23 cellular contexts compared by ENCODE assay signal in genomic region chr5:118882666-118883065, GRCh38.
"Had no signal": no experiment of that assay in that cellular context is flagged by ENCODE, and none has a peak within 500 bp of the region (broad histone marks: within the 10 kb centered on the region; RNA-seq: fewer than 3 reads in every experiment).

No MANE protein-coding gene starts in this region.

- ATAC-seq: activated CD8-positive, alpha-beta T cell treated with anti-CD3 and anti-CD28 coated beads for 36 hours; activated T-cell treated with anti-CD3 and anti-CD28 coated beads, Interleukin-2, amount 50 U/mL, for 4 hours; activated T-helper 17 cell treated with anti-CD3 and anti-CD28 coated beads, Interleukin-2, amount 50 U/mL, for 72 hours; body of pancreas; gastroesophageal sphincter; naive thymus-derived CD8-positive, alpha-beta T cell; right cardiac atrium; stimulated activated naive CD8-positive, alpha-beta T cell treated with anti-CD3 and anti-CD28 coated beads, Interleukin-15, Interleukin-2, amounts not matched to agents 100 U/mL and 50 U/mL, for 24 hours; T-helper 17 cell had no signal

- H3K27ac Mint-ChIP-seq: activated CD8-positive, alpha-beta T cell treated with anti-CD3 and anti-CD28 coated beads for 36 hours; activated naive CD4-positive, alpha-beta T cell treated with anti-CD3 and anti-CD28 coated beads, Interleukin-2, amount 50 U/mL, for 24 hours; activated T-helper 17 cell treated with anti-CD3 and anti-CD28 coated beads, Interleukin-2, amount 50 U/mL, for 72 hours; naive thymus-derived CD8-positive, alpha-beta T cell; T-helper 17 cell had no signal

- H3K27me3 Mint-ChIP-seq: activated CD8-positive, alpha-beta T cell treated with anti-CD3 and anti-CD28 coated beads for 36 hours; activated naive CD4-positive, alpha-beta T cell treated with anti-CD3 and anti-CD28 coated beads, Interleukin-2, amount 50 U/mL, for 24 hours; activated T-helper 17 cell treated with anti-CD3 and anti-CD28 coated beads, Interleukin-2, amount 50 U/mL, for 72 hours; naive thymus-derived CD8-positive, alpha-beta T cell; T-helper 17 cell had no signal

- H3K36me3 ChIP-seq: colonic mucosa, gastroesophageal sphincter, transverse colon had no signal

- H3K27ac ChIP-seq: body of pancreas, colonic mucosa, gastroesophageal sphincter, testis, transverse colon had no signal

- H3K4me1 Mint-ChIP-seq: activated naive CD4-positive, alpha-beta T cell treated with anti-CD3 and anti-CD28 coated beads, Interleukin-2, amount 50 U/mL, for 24 hours; activated T-helper 17 cell treated with anti-CD3 and anti-CD28 coated beads, Interleukin-2, amount 50 U/mL, for 72 hours; T-helper 17 cell had no signal

- H3K4me1 ChIP-seq: body of pancreas, colonic mucosa, gastroesophageal sphincter, testis, transverse colon had no signal

- DNase-seq: activated CD4-positive, alpha-beta T cell treated with anti-CD3 and anti-CD28 coated beads for 1 hour; activated CD4-positive, alpha-beta T cell treated with anti-CD3 and anti-CD28 coated beads, Interleukin-2, amount 50 U/mL, for 1 hour; activated CD8-positive, alpha-beta T cell treated with anti-CD3 and anti-CD28 coated beads for 36 hours; activated gamma-delta T cell treated with Interleukin-2 at 50 U/mL for 16 hours; activated T-cell treated with anti-CD3 and anti-CD28 coated beads, Interleukin-2, amount 50 U/mL, for 4 hours; body of pancreas; cerebellar nuclear complex; colonic mucosa; effector CD8-positive, alpha-beta T cell; hippocampal formation; midbrain; naive thymus-derived CD8-positive, alpha-beta T cell; right cardiac atrium; stimulated activated CD4-positive, alpha-beta T cell treated with anti-CD3 and anti-CD28 coated beads, Interleukin-2, amount 100 ng/mL, for 48 hours; stimulated activated naive CD8-positive, alpha-beta T cell treated with anti-CD3 and anti-CD28 coated beads, Interleukin-15, Interleukin-2, amounts not matched to agents 100 U/mL and 50 U/mL, for 24 hours; T-helper 17 cell; T1000; testis; transverse colon had no signal

- H3K27me3 ChIP-seq: body of pancreas, colonic mucosa, gastroesophageal sphincter, testis, transverse colon had no signal

- H3K4me3 ChIP-seq: body of pancreas, colonic mucosa, gastroesophageal sphincter, testis, transverse colon had no signal

- H3K9me3 ChIP-seq: body of pancreas, colonic mucosa, testis had no signal

- H3K4me3 Mint-ChIP-seq: activated CD8-positive, alpha-beta T cell treated with anti-CD3 and anti-CD28 coated beads for 36 hours; activated naive CD4-positive, alpha-beta T cell treated with anti-CD3 and anti-CD28 coated beads, Interleukin-2, amount 50 U/mL, for 24 hours; activated T-cell treated with anti-CD3 and anti-CD28 coated beads, Interleukin-2, amount 50 U/mL, for 4 hours; activated T-helper 17 cell treated with anti-CD3 and anti-CD28 coated beads, Interleukin-2, amount 50 U/mL, for 72 hours; naive thymus-derived CD8-positive, alpha-beta T cell; neural crest cell; T-helper 17 cell had no signal
